In the genomic region with DNA sequence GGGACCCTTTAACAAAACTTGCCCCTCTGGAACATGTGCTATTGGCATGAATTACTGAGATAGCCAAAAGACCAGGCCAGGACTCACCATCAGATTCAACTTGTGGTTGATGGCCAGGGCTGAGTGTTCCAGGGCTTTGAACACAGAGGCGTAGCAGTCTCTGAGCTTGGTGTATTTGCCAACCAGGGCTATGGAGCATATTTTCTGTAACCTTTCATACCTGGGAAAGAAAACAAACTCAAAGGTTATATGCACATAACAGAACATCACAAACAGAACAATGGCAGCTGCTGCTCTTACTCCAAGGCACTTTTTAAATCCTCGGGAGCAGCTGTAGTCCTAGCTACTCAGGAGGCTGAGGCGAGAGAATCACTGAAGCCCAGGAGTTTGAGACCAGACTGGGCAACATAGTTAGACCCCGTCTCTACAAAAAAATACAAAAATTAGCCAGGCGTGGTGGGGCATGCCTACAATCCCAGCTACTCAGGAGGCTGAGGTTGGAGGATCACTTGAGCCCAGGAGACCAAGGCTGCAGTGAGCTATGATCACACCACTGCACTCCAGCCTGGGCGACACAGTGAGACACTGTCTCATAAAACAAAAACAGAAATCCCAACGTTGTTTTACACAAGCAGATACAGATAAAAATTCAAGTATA, we compare ENCODE assay signal across 35 cellular contexts. TPM values are rescaled to one million over a fixed set of nuclear protein-coding genes. Genes with fewer than 3 reads are reported as not detected.
"Had no signal": no experiment of that assay in that cellular context is flagged by ENCODE, and none has a peak within 500 bp of the region (broad histone marks: within the 10 kb centered on the region; RNA-seq: fewer than 3 reads in every experiment).

No MANE protein-coding gene starts in this region.

- H3K4me3 ChIP-seq: adrenal gland, cardiac muscle cell had no signal

- H3K27ac ChIP-seq: adrenal gland, cardiac muscle cell, VCaP had no signal

- ATAC-seq: activated CD8-positive, alpha-beta T cell treated with anti-CD3 and anti-CD28 coated beads for 36 hours; activated naive CD4-positive, alpha-beta T cell treated with anti-CD3 and anti-CD28 coated beads, Interleukin-2, amount 50 U/mL, for 72 hours; activated T-cell treated with anti-CD3 and anti-CD28 coated beads, Interleukin-2, amount 50 U/mL, for 4 hours; activated T-cell treated with anti-CD3 and anti-CD28 coated beads, Interleukin-2, amount 50 U/mL, for 72 hours; activated T-helper 17 cell treated with anti-CD3 and anti-CD28 coated beads, Interleukin-2, amount 50 U/mL, for 72 hours; T-cell; T-helper 17 cell had no signal

- DNase-seq: activated B cell treated with CpG ODN at 0.5 μM for 24 hours; activated CD4-positive, alpha-beta memory T cell treated with anti-CD3 and anti-CD28 coated beads for 36 hours; activated CD4-positive, alpha-beta T cell treated with anti-CD3 and anti-CD28 coated beads for 4 hours; activated CD4-positive, alpha-beta T cell treated with anti-CD3 and anti-CD28 coated beads, Interleukin-2, amount 10 ng/mL, durations not matched to agents 24 days and 14 days; activated CD4-positive, alpha-beta T cell treated with anti-CD3 and anti-CD28 coated beads, Interleukin-2, amount 50 U/mL, for 1 hour; activated CD4-positive, alpha-beta T cell treated with anti-CD3 and anti-CD28 coated beads, Interleukin-2, amount 50 U/mL, for 4 hours; activated CD4-positive, CD25-positive, alpha-beta regulatory T cell treated with anti-CD3 and anti-CD28 coated beads, Interleukin-2, amount 50 U/mL, for 72 hours; activated CD8-positive, alpha-beta memory T cell treated with anti-CD3 and anti-CD28 coated beads, Interleukin-2, amount 50 U/mL, for 4 hours; activated CD8-positive, alpha-beta T cell treated with anti-CD3 and anti-CD28 coated beads for 36 hours; activated effector memory CD4-positive, alpha-beta T cell treated with anti-CD3 and anti-CD28 coated beads, Interleukin-2, amount 50 U/mL, for 16 hours; activated gamma-delta T cell treated with Interleukin-2 at 50 U/mL for 16 hours; activated naive CD4-positive, alpha-beta T cell; activated naive CD4-positive, alpha-beta T cell treated with anti-CD3 and anti-CD28 coated beads for 36 hours; activated naive CD4-positive, alpha-beta T cell treated with anti-CD3 and anti-CD28 coated beads, Interleukin-2, amount 50 U/mL, for 16 hours; activated naive CD8-positive, alpha-beta T cell treated with anti-CD3 and anti-CD28 coated beads for 36 hours; activated T-cell treated with anti-CD3 and anti-CD28 coated beads for 4 hours; activated T-cell treated with anti-CD3 and anti-CD28 coated beads, Interleukin-2, amount 50 U/mL, for 1 hour; activated T-cell treated with anti-CD3 and anti-CD28 coated beads, Interleukin-2, amount 50 U/mL, for 4 hours; activated T-cell treated with anti-CD3 and anti-CD28 coated beads, Interleukin-2, amount 50 U/mL, for 72 hours; adrenal gland; amniotic stem cell; aorta; caudate nucleus; cerebellar nuclear complex; T-cell; T-helper 17 cell had no signal

- H3K27me3 ChIP-seq: adrenal gland, cardiac muscle cell had no signal

- H3K36me3 ChIP-seq: adrenal gland had no signal

- H3K4me1 ChIP-seq: adrenal gland had no signal

- H3K9me3 ChIP-seq: adrenal gland had no signal

RNA-seq across cellular contexts. Expression of gene S100G, which starts 33.2 kb away (rescaled TPM):
- total RNA-seq: activated B cell treated with CpG ODN at 0.5 μM for 24 hours; activated CD4-positive, alpha-beta memory T cell treated with anti-CD3 and anti-CD28 coated beads for 36 hours; activated CD4-positive, alpha-beta T cell treated with anti-CD3 and anti-CD28 coated beads, Interleukin-2, amount 10 ng/mL, durations not matched to agents 24 days and 14 days; activated CD8-positive, alpha-beta memory T cell treated with anti-CD3 and anti-CD28 coated beads for 36 hours; activated CD8-positive, alpha-beta T cell treated with anti-CD3 and anti-CD28 coated beads for 36 hours; activated naive CD4-positive, alpha-beta T cell treated with anti-CD3 and anti-CD28 coated beads for 36 hours; activated naive CD4-positive, alpha-beta T cell treated with anti-CD3 and anti-CD28 coated beads, Interleukin-2, amount 50 U/mL, for 72 hours; activated naive CD8-positive, alpha-beta T cell treated with anti-CD3 and anti-CD28 coated beads for 36 hours; activated T-cell treated with anti-CD3 and anti-CD28 coated beads, Interleukin-2, amount 50 U/mL, for 4 hours; activated T-cell treated with anti-CD3 and anti-CD28 coated beads, Interleukin-2, amount 50 U/mL, for 72 hours; activated T-helper 1 cell treated with anti-CD3 and anti-CD28 coated beads, Interleukin-12 subunit alpha, Interleukin-12 subunit beta, Interleukin-2, Interleukin-4 antibody, amounts not matched to agents 30 ng/mL and 10 ng/mL and 1 ng/mL, durations not matched to agents 14 hours and 24 hours and 36 hours; activated T-helper 17 cell treated with anti-CD3 and anti-CD28 coated beads, Interleukin-2, amount 50 U/mL, for 72 hours; adrenal gland; aorta; bronchial epithelial cell; cardiac muscle cell; T-cell; T-helper 1 cell treated with Interleukin-12 subunit alpha and Interleukin-12 subunit beta and Interleukin-4 antibody, amounts not matched to agents 30 ng/mL and 1 ng/mL, for 36 hours; T-helper 17 cell; T-helper 2 cell treated with Interferon-gamma antibody and Interleukin-4, amounts not matched to agents 100 ng/mL and 5 ng/mL, for 36 hours had no signal
- polyA plus RNA-seq: cardiac muscle cell had no signal
